Comparison of ENCODE assay signal across 16 cellular contexts in the genomic region with DNA sequence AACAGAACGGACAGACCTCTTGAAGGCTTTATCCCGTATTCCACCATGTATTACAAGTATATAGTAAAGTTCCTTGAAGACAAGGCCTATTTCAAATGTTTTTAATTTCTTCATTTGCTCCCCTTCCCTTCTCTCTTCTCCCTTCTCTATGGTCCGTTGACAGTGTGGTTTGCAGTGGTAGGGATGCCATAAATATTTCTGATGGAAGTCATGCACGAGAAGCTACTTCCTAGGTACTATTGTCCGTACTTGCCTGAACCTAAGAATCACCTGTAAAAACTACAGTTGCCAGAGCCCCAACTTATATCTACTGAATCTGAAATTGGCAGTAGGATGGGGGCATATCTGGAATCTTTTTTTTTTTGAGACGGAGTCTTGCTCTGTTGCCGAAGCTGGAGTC.
"Had no signal": no experiment of that assay in that cellular context is flagged by ENCODE, and none has a peak within 500 bp of the region (broad histone marks: within the 10 kb centered on the region; RNA-seq: fewer than 3 reads in every experiment).

No MANE protein-coding gene starts in this region.

- H3K27ac ChIP-seq: gastrocnemius medialis, hepatocyte, lower lobe of right lung, SK-N-MC, spleen had no signal

- ATAC-seq: gastrocnemius medialis; left cardiac atrium; lower lobe of right lung; right cardiac atrium; stimulated activated naive B cell treated with anti-CD40 and anti-IgM and Interleukin-4, amounts not matched to agents 10 μg/mL and 1 μg/mL and 100 μg/mL, for 72 hours; WTC11 had no signal

- H3K4me2 ChIP-seq: hepatocyte had no signal

- H3K36me3 ChIP-seq: gastrocnemius medialis, lower lobe of right lung had no signal

- H3K27me3 ChIP-seq: gastrocnemius medialis, hepatocyte, spleen had no signal

- DNase-seq: activated CD4-positive, alpha-beta T cell treated with anti-CD3 and anti-CD28 coated beads, Interleukin-2, amount 10 ng/mL, durations not matched to agents 24 days and 14 days; activated CD8-positive, alpha-beta memory T cell treated with anti-CD3 and anti-CD28 coated beads for 24 hours; amygdala; gastrocnemius medialis; left cardiac atrium; lower lobe of right lung; naive B cell; posterior cingulate gyrus; right cardiac atrium; spleen; stimulated activated CD4-positive, alpha-beta T cell treated with anti-CD3 and anti-CD28 coated beads, Interleukin-1b, Interleukin-23, amount 100 ng/mL, for 48 hours; stimulated activated naive B cell treated with anti-CD40 and anti-IgM and Interleukin-4, amounts not matched to agents 10 μg/mL and 1 μg/mL and 100 μg/mL, for 72 hours; substantia nigra had no signal

- H3K9me3 ChIP-seq: gastrocnemius medialis, lower lobe of right lung, spleen had no signal

- H2AFZ ChIP-seq: hepatocyte had no signal

- H3K4me3 ChIP-seq: gastrocnemius medialis, hepatocyte, lower lobe of right lung, SK-N-MC, spleen had no signal
